8 cellular contexts compared by ENCODE assay signal in genomic region chr10:15254808-15255655, GRCh38.
DNase-seq lines count a peak whose midpoint lies in the region; ATAC-seq and TF ChIP-seq lines count a peak whose summit lies in the region.

No MANE protein-coding gene starts in this region.

- H3K9me3 Mint-ChIP-seq in endothelial cell (ENCODE audit: unreplicated experiment): no peaks in the 10 kb centered on the region

- no peaks in the 10 kb centered on the region for H3K9me2 ChIP-seq in PC-3 (replicated peaks; ENCODE audit: low read length)

- H3K36me3 ChIP-seq in PC-3 (ENCODE audit: low read depth, low read length) (no peaks in the 10 kb centered on the region), uterus (no peaks in the 10 kb centered on the region)

- H3K4me2 ChIP-seq in PC-3 (ENCODE audit: low read length): no peak overlapping the region

- TF ChIP-seq POLR2A in uterus (IDR thresholded peaks at IDR 0.05): no peak

- H3K27me3 Mint-ChIP-seq in endothelial cell (ENCODE audit: unreplicated experiment): peaks cover 2% of the 10 kb centered on the region

- H3K36me3 Mint-ChIP-seq in endothelial cell (ENCODE audit: low read depth, unreplicated experiment): peaks cover 17% of the 10 kb centered on the region

- H3K9me3 ChIP-seq in PC-3 (ENCODE audit: low read length) (no peaks in the 10 kb centered on the region), uterus (no peaks in the 10 kb centered on the region)

- H3K4me1 Mint-ChIP-seq in endothelial cell (ENCODE audit: unreplicated experiment): peaks cover 28% of the 10 kb centered on the region

- DNase-seq in NCI-H1436 treated with DMSO at 0.1 percent for 48 hours (lab: John Stamatoyannopoulos, UW): peak; percentile 1
- DNase-seq in NCI-H1436 (lab: John Stamatoyannopoulos, UW): no peak
- DNase-seq in OCI-M1 (lab: John Stamatoyannopoulos, UW): peak; percentile 83
- peak; percentile 15 for DNase-seq in endothelial cell (ENCODE audit: low spot score)
- DNase-seq in stimulated activated CD4-positive, alpha-beta T cell treated with anti-CD3 and anti-CD28 coated beads, Interleukin-2, amount 100 ng/mL, for 24 hours: peak; percentile 21 to 28
- no peak for DNase-seq in PC-3
- DNase-seq in uterus: no peak

- no peaks in the 10 kb centered on the region for H3F3A ChIP-seq in PC-3 (ENCODE audit: low read length, unreplicated experiment)

- ATAC-seq in PC-3 (no peak), GM21723 (IDR thresholded peaks at IDR 0.05; ENCODE audit: unreplicated experiment) (no peak)

- no peaks in the 10 kb centered on the region for H3K27me3 ChIP-seq in PC-3 (ENCODE audit: low read length)
- no peaks in the 10 kb centered on the region for H3K27me3 ChIP-seq in uterus

- H3K4me3 ChIP-seq in PC-3 (ENCODE audit: low read length) (no peak overlapping the region), uterus (no peak overlapping the region)

- intact Hi-C loops in PC-3 (cut with micrococcal nuclease): no loop called here
- intact Hi-C loops in uterus (cut with DNase I; ENCODE audit: low total_unique reads): no loop called here

- H3K27ac ChIP-seq in PC-3 (ENCODE audit: low read length) (no peak overlapping the region), uterus (no peak overlapping the region)

- CTCF ChIA-PET in PC-3 (lab: Charles Lee): no interaction called here

- no peak overlapping the region for H2AFZ ChIP-seq in PC-3 (ENCODE audit: low read length)

- no peak overlapping the region for H3K9ac ChIP-seq in PC-3 (ENCODE audit: low read length)

- no peaks in the 10 kb centered on the region for H4K20me1 ChIP-seq in PC-3 (ENCODE audit: low read length)

- no TSS peak for BruUV-seq in PC-3 (replicated peaks; lab: Mats Ljungman, UMichigan)

- H3K27ac Mint-ChIP-seq in endothelial cell (ENCODE audit: unreplicated experiment): peak overlapping the region; percentile 40

- POLR2A ChIA-PET in PC-3 (lab: Charles Lee; ENCODE audit: unreplicated experiment): no interaction called here

- H3K4me3 Mint-ChIP-seq in endothelial cell (ENCODE audit: unreplicated experiment): peak overlapping the region; percentile 68

- H3K79me2 ChIP-seq in PC-3 (ENCODE audit: low read length): no peaks in the 10 kb centered on the region

- H3K4me1 ChIP-seq in PC-3 (ENCODE audit: insufficient read depth, low read length) (peaks cover 12% of the 10 kb centered on the region), uterus (no peaks in the 10 kb centered on the region)

- TF ChIP-seq CTCF in endothelial cell (IDR thresholded peaks at IDR 0.05; ENCODE audit: unreplicated experiment): no peak
- no peak for TF ChIP-seq CTCF in PC-3 (conservative IDR thresholded peaks at IDR 0.05; ENCODE audit: low read depth, low read length)
- TF ChIP-seq CTCF in uterus (IDR thresholded peaks at IDR 0.05): no peak

Comparison
In these comparisons a context has a peak if more than half of its experiments do, and no peak if none do; other contexts are left out.
1. DNase-seq: peak in NCI-H1436 treated with DMSO at 0.1 percent for 48 hours (single experiment), OCI-M1 (single experiment), endothelial cell (single experiment) and stimulated activated CD4-positive, alpha-beta T cell treated with anti-CD3 and anti-CD28 coated beads, Interleukin-2, amount 100 ng/mL, for 24 hours (2 of 2); none in NCI-H1436 (single experiment), PC-3 (single experiment) and uterus (0 of 2).